Comparison of ENCODE assay signal across 24 cellular contexts in genomic region chr20:52033313-52033712, GRCh38.
DNase-seq lines count a peak whose midpoint lies in the region; ATAC-seq, FAIRE-seq and TF ChIP-seq lines count a peak whose summit lies in the region.
"Had no signal": no experiment of that assay in that cellular context is flagged by ENCODE, and none has a peak within 500 bp of the region (broad histone marks: within the 10 kb centered on the region; RNA-seq: fewer than 3 reads in every experiment).

No MANE protein-coding gene starts in this region.

- H3K9me3 ChIP-seq in H1 (ENCODE audit: insufficient read depth in 2 of 2, low read depth in 1 of 2, low read length in 1 of 2), result no peaks in the 10 kb centered on the region
- H3K9me3 ChIP-seq: BE2C, right atrium auricular region, uterus had no signal

- H3K4me1 Mint-ChIP-seq in nephron progenitor cell, result peaks cover 57% of the 10 kb centered on the region
- H3K4me1 Mint-ChIP-seq in activated CD4-positive, alpha-beta T cell treated with anti-CD3 and anti-CD28 coated beads, Interleukin-2, amount 10 ng/mL, durations not matched to agents 7 days and 5 days, result peaks cover 14% of the 10 kb centered on the region

- H3K27ac Mint-ChIP-seq in nephron progenitor cell, result peak overlapping the region; percentile 99
- H3K27ac Mint-ChIP-seq in activated CD4-positive, alpha-beta T cell treated with anti-CD3 and anti-CD28 coated beads, Interleukin-2, amount 10 ng/mL, durations not matched to agents 7 days and 5 days, result no peak overlapping the region
- H3K27ac Mint-ChIP-seq: activated naive CD8-positive, alpha-beta T cell treated with anti-CD3 and anti-CD28 coated beads, Interleukin-2, amount 50 U/mL, for 24 hours; brain; T-cell had no signal

- peaks cover 4% of the 10 kb centered on the region for H3K36me3 Mint-ChIP-seq in nephron progenitor cell (ENCODE audit: low read depth)
- no peaks in the 10 kb centered on the region for H3K36me3 Mint-ChIP-seq in activated CD4-positive, alpha-beta T cell treated with anti-CD3 and anti-CD28 coated beads, Interleukin-2, amount 10 ng/mL, durations not matched to agents 7 days and 5 days (ENCODE audit: low read depth)
- H3K36me3 Mint-ChIP-seq: brain, T-cell had no signal

- TF ChIP-seq CTCF in H1 (IDR thresholded peaks at IDR 0.05; ENCODE audit: control extremely low read depth in 1 of 3, insufficient read depth in 1 of 3, low read depth in 1 of 3, low read length in 3 of 3) (no peak), nephron progenitor cell (IDR thresholded peaks at IDR 0.05) (no peak)

- no peak overlapping the region for H3K4ac ChIP-seq in H1 (replicated peaks; ENCODE audit: insufficient read length, low read depth, low read length)

- H2BK120ac ChIP-seq in H1 (replicated peaks; ENCODE audit: low read depth, low read length), result no peak overlapping the region

- CTCF ChIA-PET in H1 (lab: Charles Lee; ENCODE audit: partially characterized antibody), result no interaction called here
- CTCF ChIA-PET in activated CD4-positive, alpha-beta T cell treated with anti-CD3 and anti-CD28 coated beads, Interleukin-2, amount 10 ng/mL, durations not matched to agents 7 days and 5 days (lab: Charles Lee), result no interaction called here

- no peaks in the 10 kb centered on the region for H3K79me1 ChIP-seq in H1 (ENCODE audit: low read depth, low read length)

- no peak for TF ChIP-seq POLR2A in H1 (IDR thresholded peaks at IDR 0.05; ENCODE audit: control extremely low read depth in 1 of 2, low read depth in 2 of 2, low read length in 2 of 2)

- no peak overlapping the region for H2AFZ ChIP-seq in H1 (ENCODE audit: low read length)

- no peaks in the 10 kb centered on the region for H3K36me3 ChIP-seq in H1 (ENCODE audit: control insufficient read depth in 2 of 4, insufficient read depth in 4 of 4, low read length in 3 of 4)
- H3K36me3 ChIP-seq: BE2C, right atrium auricular region, uterus had no signal

- no peaks in the 10 kb centered on the region for H3K79me2 ChIP-seq in H1 (ENCODE audit: control insufficient read depth in 1 of 2, insufficient read depth in 2 of 2, low read length in 2 of 2)

- no peak overlapping the region for H2BK15ac ChIP-seq in H1 (ENCODE audit: low read length)

- no peak for ATAC-seq in HG03439 (IDR thresholded peaks at IDR 0.05; ENCODE audit: unreplicated experiment)
- ATAC-seq: activated naive CD8-positive, alpha-beta T cell treated with anti-CD3 and anti-CD28 coated beads, Interleukin-2, amount 50 U/mL, for 24 hours; Right ventricle myocardium inferior; T-cell had no signal

- no peak overlapping the region for H2AK5ac ChIP-seq in H1 (ENCODE audit: low read depth, low read length)

- FAIRE-seq in H1 (lab: Jason Lieb, UNC), result no peak
- FAIRE-seq: GM18507, islet of Langerhans had no signal

- no peak overlapping the region for H3K23ac ChIP-seq in H1 (ENCODE audit: insufficient read length)

- peak; percentile 10 for DNase-seq in DMS 273 (lab: John Stamatoyannopoulos, UW; ENCODE audit: unreplicated experiment)
- DNase-seq in DMS 273 treated with DMSO at 0.1 percent for 48 hours (lab: John Stamatoyannopoulos, UW), result no peak
- DNase-seq in NCI-H69 (lab: John Stamatoyannopoulos, UW), result peak; percentile 26
- DNase-seq in H1 (ENCODE audit: low read depth in 1 of 2, low spot score in 2 of 2), result no peak
- DNase-seq in nephron progenitor cell, result no peak
- no peak for DNase-seq in activated CD4-positive, alpha-beta T cell treated with anti-CD3 and anti-CD28 coated beads, Interleukin-2, amount 10 ng/mL, durations not matched to agents 7 days and 5 days
- no peak for DNase-seq in activated T-cell treated with anti-CD3 and anti-CD28 coated beads for 4 hours
- DNase-seq: activated CD4-positive, alpha-beta T cell treated with anti-CD3 and anti-CD28 coated beads for 4 hours; activated effector memory CD4-positive, alpha-beta T cell treated with Interleukin-2 at 50 U/mL for 16 hours; activated naive CD8-positive, alpha-beta T cell treated with anti-CD3 and anti-CD28 coated beads, Interleukin-2, amount 50 U/mL, for 24 hours; BE2C; COR-L47; head of caudate nucleus; NCI-H1417; stimulated activated CD4-positive, alpha-beta T cell treated with anti-CD3 and anti-CD28 coated beads, Interleukin-15, amount 100 ng/mL, for 24 hours; T-cell; uterus had no signal

- no peak for TF ChIP-seq RAD21 in H1 (IDR thresholded peaks at IDR 0.05 in 1 of 2, conservative IDR thresholded peaks at IDR 0.05 in 1 of 2; ENCODE audit: low read depth in 2 of 2, low read length in 2 of 2)

- no peak overlapping the region for H3K9ac ChIP-seq in H1 (replicated peaks in 1 of 4; ENCODE audit: extremely low read depth in 1 of 4, low read depth in 3 of 4, low read length in 3 of 4)

- H4K20me1 ChIP-seq in H1 (replicated peaks in 1 of 2; ENCODE audit: control insufficient read depth in 1 of 2, insufficient read depth in 2 of 2, low read length in 2 of 2), result no peaks in the 10 kb centered on the region

- no peak overlapping the region for H4K5ac ChIP-seq in H1 (ENCODE audit: insufficient read length, low read depth, low read length)

- no peak overlapping the region for H3K56ac ChIP-seq in H1 (replicated peaks; ENCODE audit: insufficient read length, low read depth, low read length)

- H4K91ac ChIP-seq in H1 (replicated peaks; ENCODE audit: insufficient read length, low read length), result no peak overlapping the region

- no peak overlapping the region for H3K14ac ChIP-seq in H1 (ENCODE audit: insufficient read length)

- no peak overlapping the region for H2BK5ac ChIP-seq in H1 (ENCODE audit: low read depth, low read length)

- H3K27ac ChIP-seq in H1 (ENCODE audit: low read depth, low read length), result no peak overlapping the region
- H3K27ac ChIP-seq: 22Rv1, right atrium auricular region, uterus had no signal

- no peaks in the 10 kb centered on the region for H3K23me2 ChIP-seq in H1 (ENCODE audit: low read depth, low read length)

- WGBS in H1 (ENCODE audit: extremely low coverage in 1 of 2, insufficient coverage in 1 of 2, insufficient read length in 1 of 2, insufficient replicate concordance in 2 of 2, low coverage in 1 of 2, low lambda C conversion rate in 2 of 2, missing lambda C conversion rate in 1 of 2), 2 experiments, result 82% methylated on average over 5 of the region's 5 CpGs; no CpG with 5 or more reads in 1 of the 2 experiments

- no peaks in the 10 kb centered on the region for H3K27me3 Mint-ChIP-seq in nephron progenitor cell (ENCODE audit: low read depth, poor library complexity)
- H3K27me3 Mint-ChIP-seq in activated CD4-positive, alpha-beta T cell treated with anti-CD3 and anti-CD28 coated beads, Interleukin-2, amount 10 ng/mL, durations not matched to agents 7 days and 5 days, result no peaks in the 10 kb centered on the region
- H3K27me3 Mint-ChIP-seq: activated naive CD8-positive, alpha-beta T cell treated with anti-CD3 and anti-CD28 coated beads, Interleukin-2, amount 50 U/mL, for 24 hours; brain; T-cell had no signal

- no peaks in the 10 kb centered on the region for H3K27me3 ChIP-seq in H1 (replicated peaks in 1 of 4; ENCODE audit: control insufficient read depth in 3 of 4, extremely low read depth in 1 of 4, insufficient read depth in 3 of 4, low read length in 3 of 4)
- H3K27me3 ChIP-seq: BE2C, right atrium auricular region, uterus had no signal

- no peak overlapping the region for H4K8ac ChIP-seq in H1 (ENCODE audit: extremely low read depth, insufficient read depth, low read length)

- no peak overlapping the region; the same call in 1 of the 2 replicates for H2BK12ac ChIP-seq in H1 (ENCODE audit: low read depth, low read length)

- H3K4me3 Mint-ChIP-seq in nephron progenitor cell, result no peak overlapping the region
- no peak overlapping the region for H3K4me3 Mint-ChIP-seq in activated CD4-positive, alpha-beta T cell treated with anti-CD3 and anti-CD28 coated beads, Interleukin-2, amount 10 ng/mL, durations not matched to agents 7 days and 5 days
- H3K4me3 Mint-ChIP-seq: activated naive CD8-positive, alpha-beta T cell treated with anti-CD3 and anti-CD28 coated beads, Interleukin-2, amount 50 U/mL, for 24 hours; brain; T-cell had no signal

- no peak overlapping the region for H3K18ac ChIP-seq in H1 (ENCODE audit: extremely low read depth, low read length)

- no peak overlapping the region for H2BK20ac ChIP-seq in H1 (ENCODE audit: low read length)

- no peak for TF ChIP-seq EP300 in H1 (IDR thresholded peaks at IDR 0.05; ENCODE audit: borderline replicate concordance in 1 of 2, low read depth in 2 of 2, low read length in 2 of 2)

- H3K4me2 ChIP-seq in H1 (ENCODE audit: insufficient read depth in 1 of 2, low read depth in 2 of 2, low read length in 2 of 2), result no peak overlapping the region; a peak in 1 of 4 replicates

- H3K4me3 ChIP-seq in H1 (ENCODE audit: extremely low read depth in 1 of 4, insufficient read depth in 2 of 4, low read depth in 3 of 4, low read length in 4 of 4), result no peak overlapping the region
- H3K4me3 ChIP-seq: right atrium auricular region, uterus had no signal

- peaks cover 0 to 4% (median 2%) of the 10 kb centered on the region in 4 experiments; a peak in 3 of 7 replicates for H3K4me1 ChIP-seq in H1 (replicated peaks in 1 of 4; ENCODE audit: control insufficient read depth in 3 of 4, insufficient read depth in 4 of 4, low read length in 3 of 4)
- H3K4me1 ChIP-seq: BE2C, right atrium auricular region, uterus had no signal

- peaks cover 5% of the 10 kb centered on the region for H3K9me3 Mint-ChIP-seq in nephron progenitor cell
- H3K9me3 Mint-ChIP-seq in activated CD4-positive, alpha-beta T cell treated with anti-CD3 and anti-CD28 coated beads, Interleukin-2, amount 10 ng/mL, durations not matched to agents 7 days and 5 days, result no peaks in the 10 kb centered on the region
- H3K9me3 Mint-ChIP-seq: activated naive CD8-positive, alpha-beta T cell treated with anti-CD3 and anti-CD28 coated beads, Interleukin-2, amount 50 U/mL, for 24 hours; brain; T-cell had no signal

- POLR2A ChIA-PET in H1 (lab: Charles Lee; ENCODE audit: partially characterized antibody), result interaction anchor here (1.3 kb wide), 1 partner anchor 15 kb away, joined by 5 read pairs; no protein-coding TSS in a partner anchor
- POLR2A ChIA-PET in activated CD4-positive, alpha-beta T cell treated with anti-CD3 and anti-CD28 coated beads, Interleukin-2, amount 10 ng/mL, durations not matched to agents 7 days and 5 days (lab: Charles Lee), result no interaction called here

TF ChIP-seq in H1, 55 proteins besides CTCF, POLR2A, EP300 and RAD21:
- TF ChIP-seq SP2 (IDR thresholded peaks at IDR 0.05; ENCODE audit: low read length) (no peak), USF2 (IDR thresholded peaks at IDR 0.05; ENCODE audit: low read length) (peak; percentile 77), SIX5 (IDR thresholded peaks at IDR 0.05; ENCODE audit: low read depth, low read length) (peak; percentile 50)

Comparison
In these comparisons a context has a peak if more than half of its experiments do, and no peak if none do; other contexts are left out.
1. DNase-seq: peak in DMS 273 (single experiment) and NCI-H69 (single experiment); none in DMS 273 treated with DMSO at 0.1 percent for 48 hours (single experiment), H1 (0 of 2), nephron progenitor cell (single experiment), activated CD4-positive, alpha-beta T cell treated with anti-CD3 and anti-CD28 coated beads, Interleukin-2, amount 10 ng/mL, durations not matched to agents 7 days and 5 days (single experiment) and activated T-cell treated with anti-CD3 and anti-CD28 coated beads for 4 hours (single experiment).